13 cellular contexts compared by ENCODE assay signal in genomic region chr15:55108448-55108847, GRCh38.
"Had no signal": no experiment of that assay in that cellular context is flagged by ENCODE, and none has a peak within 500 bp of the region (broad histone marks: within the 10 kb centered on the region; RNA-seq: fewer than 3 reads in every experiment).

No MANE protein-coding gene starts in this region.

- ATAC-seq: gastroesophageal sphincter; natural killer cell treated with Interleukin-12 subunit alpha and Interleukin-12 subunit beta and Interleukin-15 and Interleukin-18, amount 100 ng/mL, for 72 hours; stimulated activated memory B cell treated with anti-CD40 and anti-IgM and Interleukin-4, amounts not matched to agents 10 μg/mL and 1 μg/mL and 100 μg/mL, for 72 hours had no signal

- H3K9me3 ChIP-seq: esophagus muscularis mucosa, gastroesophageal sphincter, sigmoid colon, suprapubic skin, uterus had no signal

- H3K27ac ChIP-seq: breast epithelium, esophagus muscularis mucosa, gastroesophageal sphincter, heart left ventricle, left ventricle myocardium inferior, sigmoid colon, stomach, suprapubic skin, uterus had no signal

- DNase-seq: amniotic stem cell, uterus had no signal

- H3K27me3 ChIP-seq: breast epithelium, esophagus muscularis mucosa, gastroesophageal sphincter, sigmoid colon, stomach, suprapubic skin, uterus had no signal

- H3K4me2 ChIP-seq: smooth muscle cell had no signal

- H3K4me1 ChIP-seq: breast epithelium, esophagus muscularis mucosa, gastroesophageal sphincter, heart left ventricle, left ventricle myocardium inferior, sigmoid colon, stomach, suprapubic skin, uterus had no signal

- H3K36me3 ChIP-seq: breast epithelium, esophagus muscularis mucosa, gastroesophageal sphincter, heart left ventricle, left ventricle myocardium inferior, sigmoid colon, stomach, suprapubic skin, uterus had no signal

- H3K4me3 ChIP-seq: breast epithelium, esophagus muscularis mucosa, gastroesophageal sphincter, heart left ventricle, left ventricle myocardium inferior, sigmoid colon, smooth muscle cell, stomach, suprapubic skin, uterus had no signal
